ENCODE assay signal across 8 cellular contexts in the genomic region with DNA sequence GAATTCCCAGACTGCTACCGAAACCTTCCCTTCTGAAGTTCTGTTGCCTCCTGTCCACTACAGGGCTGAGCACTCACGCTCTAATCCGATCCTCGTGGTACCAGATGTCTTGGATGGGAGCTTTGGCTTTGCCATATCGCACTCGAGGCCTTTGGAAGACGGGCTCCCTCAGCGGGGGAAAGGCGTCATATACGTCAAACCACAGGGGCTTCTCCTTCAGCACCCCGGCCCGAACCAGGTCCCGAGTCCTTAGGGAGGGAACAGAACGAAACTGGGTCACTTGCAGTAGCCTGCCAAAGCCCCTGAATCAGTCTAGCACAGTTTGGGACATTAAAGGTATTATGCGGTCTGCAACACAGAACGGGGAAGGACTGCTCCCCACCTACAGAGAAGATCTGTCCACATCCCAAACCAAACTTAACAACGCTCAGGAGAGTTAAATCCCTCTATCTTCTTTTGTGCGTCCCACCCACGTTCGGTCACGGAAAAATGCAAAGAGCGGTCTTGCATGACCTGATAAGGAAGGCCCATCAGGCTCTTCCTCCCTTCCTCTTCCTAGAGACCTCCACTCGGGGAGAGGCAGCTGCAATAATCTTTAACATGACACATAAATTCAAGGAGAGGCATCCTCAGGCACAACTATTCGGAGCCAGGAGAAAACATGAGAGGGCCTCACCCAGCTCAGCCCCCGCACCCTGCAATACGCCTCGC. TPM values are rescaled to one million over a fixed set of nuclear protein-coding genes. Genes with fewer than 3 reads are reported as not detected.
DNase-seq lines count a peak whose midpoint lies in the region; ATAC-seq and TF ChIP-seq lines count a peak whose summit lies in the region.

No MANE protein-coding gene starts in this region.

- no peaks in the 10 kb centered on the region for H3K9me3 Mint-ChIP-seq in progenitor cell of endocrine pancreas (ENCODE audit: low read depth)

- no peaks in the 10 kb centered on the region for H3K9me3 ChIP-seq in OCI-LY3 (ENCODE audit: insufficient read depth, low read length)

- no peaks in the 10 kb centered on the region for H3K27me3 Mint-ChIP-seq in progenitor cell of endocrine pancreas

- no peak for TF ChIP-seq CTCF in OCI-LY3 (IDR thresholded peaks at IDR 0.05; ENCODE audit: low read depth, low read length)
- TF ChIP-seq CTCF in epithelial cell of esophagus (IDR thresholded peaks at IDR 0.05; ENCODE audit: insufficient read depth, low read depth, low read length, missing control alignments), result no peak
- TF ChIP-seq CTCF in progenitor cell of endocrine pancreas (IDR thresholded peaks at IDR 0.05; ENCODE audit: unreplicated experiment), result no peak
- no peak for TF ChIP-seq CTCF in GM10266 (IDR thresholded peaks at IDR 0.05; ENCODE audit: control insufficient read depth, insufficient read depth, low read depth, missing control alignments)

- H3K36me3 ChIP-seq in OCI-LY3 (replicated peaks; ENCODE audit: low read depth, low read length), result peaks cover 13% of the 10 kb centered on the region

- DNase-seq in epithelial cell of esophagus (ENCODE audit: low read depth), result no peak
- DNase-seq in progenitor cell of endocrine pancreas (ENCODE audit: low spot score, unreplicated experiment), result no peak
- no peak for DNase-seq in NCI-H1694 treated with DMSO at 0.1 percent for 48 hours (lab: John Stamatoyannopoulos, UW)
- DNase-seq in stimulated activated CD4-positive, alpha-beta T cell treated with anti-CD3 and anti-CD28 coated beads, Interleukin-2, amount 100 ng/mL, for 24 hours, result no peak
- no peak for DNase-seq in GM10266 (ENCODE audit: extremely low spot score)

- peak overlapping the region; percentile 91 for H3K4me3 Mint-ChIP-seq in progenitor cell of endocrine pancreas (ENCODE audit: low read depth)

- peaks cover 14% of the 10 kb centered on the region for H3K4me1 ChIP-seq in OCI-LY3 (ENCODE audit: low read length)

- ATAC-seq in GM21526 (IDR thresholded peaks at IDR 0.05; ENCODE audit: low FRiP score, unreplicated experiment) (peak; percentile 6), GM18873 (IDR thresholded peaks at IDR 0.05; ENCODE audit: low FRiP score, unreplicated experiment) (no peak)

- H2AFZ ChIP-seq in OCI-LY3 (ENCODE audit: low read depth, low read length), result no peak overlapping the region

- H4K20me1 ChIP-seq in OCI-LY3 (ENCODE audit: insufficient read depth, low read length), result no peaks in the 10 kb centered on the region

- H3K27ac ChIP-seq in OCI-LY3 (ENCODE audit: low read length), result peak overlapping the region; percentile 10

- no peaks in the 10 kb centered on the region for H3K27me3 ChIP-seq in OCI-LY3 (ENCODE audit: low read depth, low read length)

- H3K9ac ChIP-seq in OCI-LY3 (ENCODE audit: low read length), result peak overlapping the region; percentile 52

- H3K79me2 ChIP-seq in OCI-LY3 (ENCODE audit: low read length), result peaks cover 44% of the 10 kb centered on the region

- H3K4me1 Mint-ChIP-seq in progenitor cell of endocrine pancreas (ENCODE audit: low read depth), result peaks cover 27% of the 10 kb centered on the region

- peak overlapping the region; percentile 92 for H3K4me2 ChIP-seq in OCI-LY3 (ENCODE audit: low read length)

- H3K36me3 Mint-ChIP-seq in progenitor cell of endocrine pancreas (ENCODE audit: insufficient read depth), result peaks cover 8% of the 10 kb centered on the region

- H3K4me3 ChIP-seq in OCI-LY3 (ENCODE audit: low read length) (peak overlapping the region; percentile 77), epithelial cell of esophagus (ENCODE audit: low read length) (peak overlapping the region; percentile 98)

- peak overlapping the region; percentile 98 for H3K27ac Mint-ChIP-seq in progenitor cell of endocrine pancreas

RNA-seq across cellular contexts. Expression of gene MRPS23, which starts 0.5 kb away (rescaled TPM):
- 34.6 and 38.9 TPM in 2 replicates for total RNA-seq in progenitor cell of endocrine pancreas
